1 cellular context compared by ENCODE assay signal in genomic region chr10:99673492-99673891, GRCh38.
TF ChIP-seq lines count a peak whose summit lies in the region.

No MANE protein-coding gene starts in this region.

TF ChIP-seq in HepG2, 621 proteins besides CTCF, POLR2A, EP300 and RAD21 (continues in another document):
- TF ChIP-seq MXD4 (CRISPR knock-in tag; IDR thresholded peaks at IDR 0.05) (no peak), ZNF253 (CRISPR knock-in tag; IDR thresholded peaks at IDR 0.05; ENCODE audit: borderline replicate concordance) (no peak), U2AF1 (optimal IDR thresholded peaks at IDR 0.05; ENCODE audit: low read depth, low read length) (no peak), ELF3 (CRISPR knock-in tag; IDR thresholded peaks at IDR 0.05) (peak; percentile 44; the same call in 1 of the 2 replicates), ZMAT3 (CRISPR knock-in tag; conservative IDR thresholded peaks at IDR 0.05) (no peak), NRL (CRISPR knock-in tag; IDR thresholded peaks at IDR 0.05; ENCODE audit: borderline replicate concordance) (no peak), TP53 (CRISPR knock-in tag; conservative IDR thresholded peaks at IDR 0.05) (no peak), XBP1 (CRISPR knock-in tag; IDR thresholded peaks at IDR 0.05) (no peak), ZNF547 (CRISPR knock-in tag; IDR thresholded peaks at IDR 0.05) (no peak), SAP130 (CRISPR knock-in tag; IDR thresholded peaks at IDR 0.05; ENCODE audit: low read depth) (peak; percentile 35; the same call in 1 of the 2 replicates), ZBTB43 (CRISPR knock-in tag; conservative IDR thresholded peaks at IDR 0.05) (no peak), KAT8 (CRISPR knock-in tag; IDR thresholded peaks at IDR 0.05) (peak; percentile 47; the same call in 1 of the 2 replicates), FOXJ3 (CRISPR knock-in tag; IDR thresholded peaks at IDR 0.05; ENCODE audit: borderline replicate concordance) (peak; percentile 17; the same call in 1 of the 2 replicates), KDM6A (CRISPR knock-in tag; IDR thresholded peaks at IDR 0.05; ENCODE audit: low read depth) (peak; percentile 47; the same call in 1 of the 2 replicates), TCF7 (IDR thresholded peaks at IDR 0.05; ENCODE audit: low read depth) (peak; percentile 35; the same call in 1 of the 2 replicates), ZFX (CRISPR knock-in tag; IDR thresholded peaks at IDR 0.05; ENCODE audit: low read depth) (no peak), ZNF614 (CRISPR knock-in tag; IDR thresholded peaks at IDR 0.05; ENCODE audit: borderline replicate concordance) (0 out of 2 replicates have a peak, but pooled peaks have one; percentile 16), KLF9 (CRISPR knock-in tag; IDR thresholded peaks at IDR 0.05; ENCODE audit: low read depth) (no peak), ZFY (CRISPR knock-in tag; IDR thresholded peaks at IDR 0.05) (peak; percentile 45), SYNCRIP (IDR thresholded peaks at IDR 0.05; ENCODE audit: insufficient read depth, low read depth, low read length) (no peak), ZNF205 (CRISPR knock-in tag; IDR thresholded peaks at IDR 0.05) (no peak), ZNF720 (CRISPR knock-in tag; IDR thresholded peaks at IDR 0.05) (no peak), ZNF891 (CRISPR knock-in tag; IDR thresholded peaks at IDR 0.05) (no peak), NR2F6 (IDR thresholded peaks at IDR 0.05) (no peak; the same call in 1 of the 2 replicates), NR2F6 (CRISPR knock-in tag; IDR thresholded peaks at IDR 0.05) (no peak; the same call in 1 of the 2 replicates), DMAP1 (CRISPR knock-in tag; IDR thresholded peaks at IDR 0.05) (peak; percentile 31; the same call in 1 of the 2 replicates), SMARCE1 (IDR thresholded peaks at IDR 0.05; ENCODE audit: borderline replicate concordance) (no peak), SRY (CRISPR knock-in tag; IDR thresholded peaks at IDR 0.05) (no peak), AFF4 (CRISPR knock-in tag; IDR thresholded peaks at IDR 0.05) (no peak), ZFP91 (CRISPR knock-in tag; IDR thresholded peaks at IDR 0.05; ENCODE audit: borderline replicate concordance) (no peak), ZNF207 (IDR thresholded peaks at IDR 0.05; ENCODE audit: borderline replicate concordance) (no peak), ZNF572 (CRISPR knock-in tag; IDR thresholded peaks at IDR 0.05) (no peak), ASH2L (IDR thresholded peaks at IDR 0.05; ENCODE audit: insufficient read length, low read depth, low read length) (peak; percentile 62), HOMEZ (CRISPR knock-in tag; IDR thresholded peaks at IDR 0.05; ENCODE audit: low read depth) (peak; percentile 82), YEATS4 (CRISPR knock-in tag; IDR thresholded peaks at IDR 0.05; ENCODE audit: borderline replicate concordance) (peak; percentile 47; the same call in 1 of the 2 replicates), ISL2 (CRISPR knock-in tag; IDR thresholded peaks at IDR 0.05) (0 out of 2 replicates have a peak, but pooled peaks have one; percentile 13), NCOR1 (IDR thresholded peaks at IDR 0.05; ENCODE audit: borderline replicate concordance, low read length) (peak; percentile 30; the same call in 1 of the 2 replicates), ZNF709 (CRISPR knock-in tag; IDR thresholded peaks at IDR 0.05) (no peak), SSRP1 (CRISPR knock-in tag; IDR thresholded peaks at IDR 0.05) (no peak), SMARCC2 (IDR thresholded peaks at IDR 0.05) (no peak), E2F1 (CRISPR knock-in tag; IDR thresholded peaks at IDR 0.05) (no peak), TAF1 (CRISPR knock-in tag; IDR thresholded peaks at IDR 0.05) (no peak), ZNF644 (CRISPR knock-in tag; IDR thresholded peaks at IDR 0.05; ENCODE audit: low read depth) (peak; percentile 98), PTBP1 (IDR thresholded peaks at IDR 0.05; ENCODE audit: low read depth, low read length, poor library complexity, severe bottlenecking) (no peak), POGK (CRISPR knock-in tag; conservative IDR thresholded peaks at IDR 0.05) (0 out of 2 replicates have a peak, but pooled peaks have one; percentile 23)
- TF ChIP-seq, protein P1, sequence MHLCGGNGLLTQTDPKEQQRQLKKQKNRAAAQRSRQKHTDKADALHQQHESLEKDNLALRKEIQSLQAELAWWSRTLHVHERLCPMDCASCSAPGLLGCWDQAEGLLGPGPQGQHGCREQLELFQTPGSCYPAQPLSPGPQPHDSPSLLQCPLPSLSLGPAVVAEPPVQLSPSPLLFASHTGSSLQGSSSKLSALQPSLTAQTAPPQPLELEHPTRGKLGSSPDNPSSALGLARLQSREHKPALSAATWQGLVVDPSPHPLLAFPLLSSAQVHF (CRISPR knock-in tag; IDR thresholded peaks at IDR 0.05): no peak
- TF ChIP-seq, protein P2, sequence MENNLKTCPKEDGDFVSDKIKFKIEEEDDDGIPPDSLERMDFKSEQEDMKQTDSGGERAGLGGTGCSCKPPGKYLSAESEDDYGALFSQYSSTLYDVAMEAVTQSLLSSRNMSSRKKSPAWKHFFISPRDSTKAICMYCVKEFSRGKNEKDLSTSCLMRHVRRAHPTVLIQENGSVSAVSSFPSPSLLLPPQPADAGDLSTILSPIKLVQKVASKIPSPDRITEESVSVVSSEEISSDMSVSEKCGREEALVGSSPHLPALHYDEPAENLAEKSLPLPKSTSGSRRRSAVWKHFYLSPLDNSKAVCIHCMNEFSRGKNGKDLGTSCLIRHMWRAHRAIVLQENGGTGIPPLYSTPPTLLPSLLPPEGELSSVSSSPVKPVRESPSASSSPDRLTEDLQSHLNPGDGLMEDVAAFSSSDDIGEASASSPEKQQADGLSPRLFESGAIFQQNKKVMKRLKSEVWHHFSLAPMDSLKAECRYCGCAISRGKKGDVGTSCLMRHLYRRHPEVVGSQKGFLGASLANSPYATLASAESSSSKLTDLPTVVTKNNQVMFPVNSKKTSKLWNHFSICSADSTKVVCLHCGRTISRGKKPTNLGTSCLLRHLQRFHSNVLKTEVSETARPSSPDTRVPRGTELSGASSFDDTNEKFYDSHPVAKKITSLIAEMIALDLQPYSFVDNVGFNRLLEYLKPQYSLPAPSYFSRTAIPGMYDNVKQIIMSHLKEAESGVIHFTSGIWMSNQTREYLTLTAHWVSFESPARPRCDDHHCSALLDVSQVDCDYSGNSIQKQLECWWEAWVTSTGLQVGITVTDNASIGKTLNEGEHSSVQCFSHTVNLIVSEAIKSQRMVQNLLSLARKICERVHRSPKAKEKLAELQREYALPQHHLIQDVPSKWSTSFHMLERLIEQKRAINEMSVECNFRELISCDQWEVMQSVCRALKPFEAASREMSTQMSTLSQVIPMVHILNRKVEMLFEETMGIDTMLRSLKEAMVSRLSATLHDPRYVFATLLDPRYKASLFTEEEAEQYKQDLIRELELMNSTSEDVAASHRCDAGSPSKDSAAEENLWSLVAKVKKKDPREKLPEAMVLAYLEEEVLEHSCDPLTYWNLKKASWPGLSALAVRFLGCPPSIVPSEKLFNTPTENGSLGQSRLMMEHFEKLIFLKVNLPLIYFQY (CRISPR knock-in tag; IDR thresholded peaks at IDR 0.05; ENCODE audit: borderline replicate concordance): no peak
- TF ChIP-seq, protein P3, sequence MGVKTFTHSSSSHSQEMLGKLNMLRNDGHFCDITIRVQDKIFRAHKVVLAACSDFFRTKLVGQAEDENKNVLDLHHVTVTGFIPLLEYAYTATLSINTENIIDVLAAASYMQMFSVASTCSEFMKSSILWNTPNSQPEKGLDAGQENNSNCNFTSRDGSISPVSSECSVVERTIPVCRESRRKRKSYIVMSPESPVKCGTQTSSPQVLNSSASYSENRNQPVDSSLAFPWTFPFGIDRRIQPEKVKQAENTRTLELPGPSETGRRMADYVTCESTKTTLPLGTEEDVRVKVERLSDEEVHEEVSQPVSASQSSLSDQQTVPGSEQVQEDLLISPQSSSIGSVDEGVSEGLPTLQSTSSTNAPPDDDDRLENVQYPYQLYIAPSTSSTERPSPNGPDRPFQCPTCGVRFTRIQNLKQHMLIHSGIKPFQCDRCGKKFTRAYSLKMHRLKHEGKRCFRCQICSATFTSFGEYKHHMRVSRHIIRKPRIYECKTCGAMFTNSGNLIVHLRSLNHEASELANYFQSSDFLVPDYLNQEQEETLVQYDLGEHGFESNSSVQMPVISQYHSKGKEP (CRISPR knock-in tag; IDR thresholded peaks at IDR 0.05): no peak
- TF ChIP-seq, protein P4, sequence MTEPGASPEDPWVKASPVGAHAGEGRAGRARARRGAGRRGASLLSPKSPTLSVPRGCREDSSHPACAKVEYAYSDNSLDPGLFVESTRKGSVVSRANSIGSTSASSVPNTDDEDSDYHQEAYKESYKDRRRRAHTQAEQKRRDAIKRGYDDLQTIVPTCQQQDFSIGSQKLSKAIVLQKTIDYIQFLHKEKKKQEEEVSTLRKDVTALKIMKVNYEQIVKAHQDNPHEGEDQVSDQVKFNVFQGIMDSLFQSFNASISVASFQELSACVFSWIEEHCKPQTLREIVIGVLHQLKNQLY (CRISPR knock-in tag; IDR thresholded peaks at IDR 0.05): no peak
